16 cellular contexts compared by ENCODE assay signal in the genomic region with DNA sequence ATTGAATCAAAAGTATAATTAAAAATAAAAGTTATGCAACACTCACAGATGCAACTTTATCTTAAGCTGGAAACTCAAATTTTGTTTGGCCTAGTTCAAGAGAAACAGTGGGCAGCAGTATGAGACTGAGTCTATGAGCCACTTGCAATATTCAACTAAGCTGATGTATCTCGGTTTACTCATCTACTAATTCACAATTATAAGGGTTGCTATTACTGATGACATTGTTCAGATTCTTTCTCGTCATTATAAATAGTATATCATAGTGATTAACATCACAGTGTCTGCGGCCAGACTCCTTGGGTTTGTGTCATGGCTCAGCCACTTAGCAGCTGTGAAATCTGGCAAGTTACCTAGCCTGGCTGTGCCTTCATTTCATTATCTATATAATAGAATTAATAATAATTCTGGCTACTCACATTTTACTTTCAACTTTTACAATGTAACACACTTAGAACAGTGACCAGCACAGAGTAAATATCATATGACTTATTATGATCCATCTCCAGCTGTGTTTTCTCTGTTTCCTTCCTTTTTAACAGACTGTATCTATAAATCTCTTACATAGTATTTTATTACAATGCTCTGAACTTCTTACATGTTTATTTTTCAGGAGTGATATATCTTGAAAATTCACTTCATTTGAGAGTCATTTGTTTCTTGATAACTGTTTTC.
A peak's percentile ranks its signal among the peaks of the same experiment; 100 is the strongest.
DNase-seq lines count a peak whose midpoint lies in the region; FAIRE-seq and TF ChIP-seq lines count a peak whose summit lies in the region.
"Had no signal": no experiment of that assay in that cellular context is flagged by ENCODE, and none has a peak within 500 bp of the region (broad histone marks: within the 10 kb centered on the region; RNA-seq: fewer than 3 reads in every experiment).

No MANE protein-coding gene starts in this region.

- H3K9me3 ChIP-seq in fibroblast of lung (ENCODE audit: control insufficient read depth, insufficient read depth, low read depth, low read length) = no peaks in the 10 kb centered on the region
- H3K9me3 ChIP-seq: prostate gland had no signal

- no peak overlapping the region for H4K8ac ChIP-seq in mesendoderm (ENCODE audit: low read depth, low read length)

- no peaks in the 10 kb centered on the region for H3K79me1 ChIP-seq in mesendoderm (ENCODE audit: low read length)

- no peak overlapping the region for H4K5ac ChIP-seq in mesendoderm (ENCODE audit: low read length)

- no peak overlapping the region for H3K18ac ChIP-seq in mesendoderm (ENCODE audit: low read length)

- peak; percentile 10 for DNase-seq in AG04449 (ENCODE audit: low read depth, low spot score)
- peak; percentile 21 for DNase-seq in NCI-H446 treated with DMSO at 0.1 percent for 48 hours (lab: John Stamatoyannopoulos, UW)
- DNase-seq in fibroblast of lung (ENCODE audit: low read depth in 2 of 2) = peak; percentile 8 to 71
- DNase-seq in mesendoderm = peak; percentile 7
- no peak for DNase-seq in DMS153 (lab: John Stamatoyannopoulos, UW)
- no peak for DNase-seq in GM19240 (ENCODE audit: insufficient read length, low spot score)
- DNase-seq in GM12891 (ENCODE audit: insufficient read length, low spot score) = no peak
- DNase-seq in NCI-H345 (lab: John Stamatoyannopoulos, UW) = no peak
- DNase-seq: activated naive CD4-positive, alpha-beta T cell treated with Interleukin-2 at 50 U/mL for 16 hours; aorta; NCI-H1105 treated with DMSO at 0.1 percent for 48 hours; NCI-H748 treated with DMSO at 0.1 percent for 48 hours; stimulated activated CD4-positive, alpha-beta T cell treated with anti-CD3 and anti-CD28 coated beads, Interleukin-12 subunit alpha, Interleukin-12 subunit beta, amount 100 ng/mL, for 4 hours had no signal

- H3K36me3 ChIP-seq in fibroblast of lung (ENCODE audit: control insufficient read depth, insufficient read depth, low read length) (no peaks in the 10 kb centered on the region), mesendoderm (ENCODE audit: control insufficient read depth, insufficient read depth, low read length) (no peaks in the 10 kb centered on the region)
- H3K36me3 ChIP-seq: prostate gland had no signal

- H3K4me1 ChIP-seq in fibroblast of lung (ENCODE audit: control insufficient read depth, extremely low read depth, insufficient read depth, low read length) = no peaks in the 10 kb centered on the region
- no peaks in the 10 kb centered on the region for H3K4me1 ChIP-seq in mesendoderm (ENCODE audit: control insufficient read depth, low read depth, low read length)
- H3K4me1 ChIP-seq: prostate gland had no signal

- no peak overlapping the region for H2BK120ac ChIP-seq in mesendoderm (ENCODE audit: low read depth, low read length)

- no peak for TF ChIP-seq POLR2A in GM12891 (IDR thresholded peaks at IDR 0.05; ENCODE audit: low read depth, low read length)

- no peak for FAIRE-seq in GM12891 (lab: Jason Lieb, UNC)
- FAIRE-seq: H1 had no signal

- no peak overlapping the region for H3K56ac ChIP-seq in mesendoderm (ENCODE audit: low read length)

- no peak overlapping the region for H2AFZ ChIP-seq in fibroblast of lung (ENCODE audit: low read length)

- POLR2A ChIA-PET in AG04449 (lab: Yijun Ruan, JAX) = no interaction called here

- H3K4ac ChIP-seq in mesendoderm (ENCODE audit: low read depth, low read length) = no peak overlapping the region

- CTCF ChIA-PET in AG04449 (lab: Yijun Ruan, JAX) = interaction anchor here (1.1 kb wide), 1 partner anchor 10 kb away, joined by 3 read pairs; no protein-coding TSS in a partner anchor

- no peak overlapping the region for H2AK5ac ChIP-seq in mesendoderm (ENCODE audit: low read length)

- H3K27ac ChIP-seq in fibroblast of lung (ENCODE audit: insufficient read depth, low read length) (no peak overlapping the region), mesendoderm (ENCODE audit: low read depth, low read length) (no peak overlapping the region)
- H3K27ac ChIP-seq: prostate gland, VCaP had no signal

- H4K20me1 ChIP-seq in fibroblast of lung (ENCODE audit: control insufficient read depth, extremely low read depth, insufficient read depth, low read length) = no peaks in the 10 kb centered on the region

- H2BK5ac ChIP-seq in mesendoderm (ENCODE audit: low read length) = no peak overlapping the region

- no peak overlapping the region for H2BK15ac ChIP-seq in mesendoderm (replicated peaks; ENCODE audit: low read depth)

- no peaks in the 10 kb centered on the region for H3K79me2 ChIP-seq in fibroblast of lung (ENCODE audit: control insufficient read depth, insufficient read depth, low read length)
- no peaks in the 10 kb centered on the region for H3K79me2 ChIP-seq in mesendoderm (ENCODE audit: control insufficient read depth, insufficient read depth, low read length)

- WGBS in mesendoderm (ENCODE audit: extremely low coverage, insufficient coverage, low lambda C conversion rate) = no CpG with 5 or more reads among the region's 3 CpGs

- no peak overlapping the region for H3K4me2 ChIP-seq in fibroblast of lung (ENCODE audit: extremely low read depth, insufficient read depth, low read length)
- no peak overlapping the region for H3K4me2 ChIP-seq in mesendoderm (ENCODE audit: low read length)

- H3K4me3 ChIP-seq in AG04449 (ENCODE audit: low read depth, low read length) (no peak overlapping the region), fibroblast of lung (replicated peaks in 1 of 4; ENCODE audit: control extremely low read depth in 1 of 4, insufficient read depth in 1 of 4, low read depth in 3 of 4, low read length in 4 of 4) (no peak overlapping the region), mesendoderm (ENCODE audit: low read length) (no peak overlapping the region)
- H3K4me3 ChIP-seq: prostate gland had no signal

- TF ChIP-seq CTCF in AG04449 (IDR thresholded peaks at IDR 0.05; ENCODE audit: insufficient read depth, low read length, missing control alignments) (no peak), fibroblast of lung (conservative IDR thresholded peaks at IDR 0.05 in 1 of 2, IDR thresholded peaks at IDR 0.05 in 1 of 2; ENCODE audit: low read depth in 1 of 2, low read length in 2 of 2) (no peak)

- no peak overlapping the region for H3K9ac ChIP-seq in fibroblast of lung (ENCODE audit: insufficient read depth, low read length)
- H3K9ac ChIP-seq in mesendoderm (ENCODE audit: low read length) = no peak overlapping the region

- H3K23ac ChIP-seq in mesendoderm (ENCODE audit: low read length) = no peak overlapping the region

- H3K27me3 ChIP-seq in fibroblast of lung (ENCODE audit: control insufficient read depth, insufficient read depth, low read length) = no peaks in the 10 kb centered on the region
- H3K27me3 ChIP-seq in mesendoderm (ENCODE audit: insufficient read depth, low read length, poor library complexity) = no peaks in the 10 kb centered on the region

TF ChIP-seq in GM12891, 5 proteins besides CTCF, POLR2A, EP300 and RAD21:
- TF ChIP-seq PAX5 (IDR thresholded peaks at IDR 0.05; ENCODE audit: insufficient read depth, low read length, severe bottlenecking) = no peak
- no peak for TF ChIP-seq TAF1 (IDR thresholded peaks at IDR 0.05; ENCODE audit: low read depth, low read length)
- TF ChIP-seq POU2F2 (IDR thresholded peaks at IDR 0.05; ENCODE audit: low read depth, low read length) = no peak
- TF ChIP-seq POLR2AphosphoS5 (IDR thresholded peaks at IDR 0.05; ENCODE audit: low read depth, low read length) = no peak
- no peak for TF ChIP-seq SPI1 (IDR thresholded peaks at IDR 0.05; ENCODE audit: low read depth, low read length)

Comparison
In these comparisons a context has a peak if more than half of its experiments do, and no peak if none do; other contexts are left out.
1. DNase-seq: peak in AG04449 (single experiment), NCI-H446 treated with DMSO at 0.1 percent for 48 hours (single experiment), fibroblast of lung (2 of 2) and mesendoderm (single experiment); none in DMS153 (single experiment), GM19240 (single experiment), GM12891 (single experiment) and NCI-H345 (single experiment).